In the genomic region with DNA sequence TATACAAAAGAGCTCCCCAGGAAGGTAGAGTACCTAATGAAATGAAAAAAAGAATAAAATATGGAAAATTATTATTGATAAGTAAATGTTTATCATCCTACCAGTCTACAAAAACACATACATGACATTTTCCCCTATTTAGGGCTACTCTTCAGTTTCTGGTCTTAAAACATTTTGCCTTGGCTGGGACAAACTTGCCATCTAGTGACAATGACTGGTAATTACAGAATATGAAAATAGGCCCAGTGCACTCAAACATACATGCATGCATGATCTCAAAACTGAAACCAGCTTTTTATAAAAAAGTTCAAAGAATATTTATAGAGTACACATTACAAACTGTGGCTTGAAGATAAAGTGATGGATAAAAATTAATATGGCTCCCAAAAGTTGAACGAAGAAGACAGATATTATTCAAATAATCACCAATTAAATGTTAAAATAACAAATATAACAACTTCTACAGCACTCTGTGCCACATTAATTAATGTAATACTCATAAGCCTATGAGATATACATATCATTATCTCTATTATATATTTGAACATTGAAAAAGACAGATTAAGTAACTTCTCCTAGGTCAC, we compare ENCODE assay signal across 8 cellular contexts. TPM values are rescaled to one million over a fixed set of nuclear protein-coding genes. Genes with fewer than 3 reads are reported as not detected.
A peak's percentile ranks its signal among the peaks of the same experiment; 100 is the strongest.
DNase-seq lines count a peak whose midpoint lies in the region; ATAC-seq and TF ChIP-seq lines count a peak whose summit lies in the region.

No MANE protein-coding gene starts in this region.

- TF ChIP-seq CTCF in HL-60 (IDR thresholded peaks at IDR 0.05; ENCODE audit: insufficient read depth, low read length) (peak; percentile 43), Calu3 (IDR thresholded peaks at IDR 0.05; ENCODE audit: unreplicated experiment) (no peak)

- H3K27ac ChIP-seq in HL-60 (replicated peaks): no peak overlapping the region

- peak overlapping the region; percentile 94 for H3K27ac Mint-ChIP-seq in activated T-cell treated with anti-CD3 and anti-CD28 coated beads, Interleukin-2, amount 50 U/mL, for 24 hours
- H3K27ac Mint-ChIP-seq in Calu3 (ENCODE audit: unreplicated experiment): no peak overlapping the region

- BruUV-seq in Calu3 (replicated peaks; lab: Mats Ljungman, UMichigan): no TSS peak

- H3K4me1 Mint-ChIP-seq in activated T-cell treated with anti-CD3 and anti-CD28 coated beads, Interleukin-2, amount 50 U/mL, for 24 hours (ENCODE audit: low read depth): peaks cover 36% of the 10 kb centered on the region
- no peaks in the 10 kb centered on the region for H3K4me1 Mint-ChIP-seq in Calu3 (ENCODE audit: low read depth, unreplicated experiment)

- no peak overlapping the region for H3K4me3 ChIP-seq in HL-60 (replicated peaks; ENCODE audit: insufficient read depth, low read length)
- H3K4me3 ChIP-seq in NT2/D1 (ENCODE audit: insufficient read length, low read depth): no peak overlapping the region

- H3K9me3 Mint-ChIP-seq in activated T-cell treated with anti-CD3 and anti-CD28 coated beads, Interleukin-2, amount 50 U/mL, for 24 hours: peaks cover 13% of the 10 kb centered on the region
- H3K9me3 Mint-ChIP-seq in Calu3 (ENCODE audit: low read depth, unreplicated experiment): peaks cover 5% of the 10 kb centered on the region

- H3K27me3 Mint-ChIP-seq in activated T-cell treated with anti-CD3 and anti-CD28 coated beads, Interleukin-2, amount 50 U/mL, for 24 hours: no peaks in the 10 kb centered on the region
- H3K27me3 Mint-ChIP-seq in Calu3 (ENCODE audit: unreplicated experiment): no peaks in the 10 kb centered on the region

- DNase-seq in activated T-cell treated with anti-CD3 and anti-CD28 coated beads, Interleukin-2, amount 50 U/mL, for 24 hours: no peak
- no peak for DNase-seq in activated T-cell treated with anti-CD3 and anti-CD28 coated beads, Interleukin-2, amount 50 U/mL, for 48 hours
- peak in 1 of 2 experiments; percentile 12 for DNase-seq in HL-60 (ENCODE audit: low read depth in 1 of 2, low spot score in 1 of 2)
- peak; percentile 20 for DNase-seq in NT2/D1 (ENCODE audit: low read depth, low spot score)
- peak; percentile 74 for DNase-seq in cerebellar cortex (ENCODE audit: low spot score)
- DNase-seq in lung microvascular endothelial cell (ENCODE audit: low read depth in 2 of 2): peak; percentile 61 to 73
- DNase-seq in Calu3: no peak

- H3K4me1 ChIP-seq in NT2/D1 (ENCODE audit: insufficient read depth, insufficient read length): no peaks in the 10 kb centered on the region

- H3K27me3 ChIP-seq in HL-60 (ENCODE audit: insufficient read depth, poor library complexity, severe bottlenecking) (no peaks in the 10 kb centered on the region), NT2/D1 (ENCODE audit: insufficient read depth, insufficient read length) (no peaks in the 10 kb centered on the region)

- no peak overlapping the region for H3K9ac ChIP-seq in NT2/D1 (ENCODE audit: insufficient read length, low read depth)

- no peaks in the 10 kb centered on the region for H3K36me3 ChIP-seq in NT2/D1 (ENCODE audit: insufficient read depth, insufficient read length, low read length)

- intact Hi-C loops in Calu3 (cut with micrococcal nuclease; ENCODE audit: unreplicated experiment): loop anchor here (5.0 kb wide), 2 partner anchors 53 to 408 kb away; a partner anchor contains a TSS

- H3K36me3 Mint-ChIP-seq in activated T-cell treated with anti-CD3 and anti-CD28 coated beads, Interleukin-2, amount 50 U/mL, for 24 hours (ENCODE audit: low read depth): peaks cover 26% of the 10 kb centered on the region
- H3K36me3 Mint-ChIP-seq in Calu3 (ENCODE audit: insufficient read depth, unreplicated experiment): no peaks in the 10 kb centered on the region

- peak; percentile 83 for ATAC-seq in GM21528 (IDR thresholded peaks at IDR 0.05; ENCODE audit: low FRiP score, unreplicated experiment)

- H3K9me3 ChIP-seq in NT2/D1 (ENCODE audit: insufficient read depth, low read length): no peaks in the 10 kb centered on the region; the same call in 1 of the 2 replicates

- CTCF ChIA-PET in Calu3 (lab: Charles Lee): no interaction called here

- no peak overlapping the region for H3K4me3 Mint-ChIP-seq in activated T-cell treated with anti-CD3 and anti-CD28 coated beads, Interleukin-2, amount 50 U/mL, for 24 hours
- no peak overlapping the region for H3K4me3 Mint-ChIP-seq in Calu3 (ENCODE audit: low read depth, unreplicated experiment)

RNA-seq across cellular contexts. Expression of a gene that starts 10.5 kb away (rescaled TPM):
- total RNA-seq in lung microvascular endothelial cell: 3.3 and 4.8 TPM in 2 replicates
- 15.7 and 21.0 TPM in 2 replicates for total RNA-seq in Calu3 (2022)

RNA-seq across cellular contexts. Expression of a gene that starts 56.4 kb away (rescaled TPM):
- total RNA-seq in lung microvascular endothelial cell (0.65 and 1.8 TPM in 2 replicates), Calu3 (2022) (9.4 and 16.3 TPM in 2 replicates)

Comparison
In these comparisons a context has a peak if more than half of its experiments do, and no peak if none do; other contexts are left out.
1. DNase-seq: peak in NT2/D1 (single experiment), cerebellar cortex (single experiment) and lung microvascular endothelial cell (2 of 2); none in activated T-cell treated with anti-CD3 and anti-CD28 coated beads, Interleukin-2, amount 50 U/mL, for 24 hours (single experiment), activated T-cell treated with anti-CD3 and anti-CD28 coated beads, Interleukin-2, amount 50 U/mL, for 48 hours (0 of 2) and Calu3 (single experiment).